Comparison of ENCODE assay signal across 8 cellular contexts in genomic region chr12:95790025-95790911, GRCh38. TPM values are rescaled to one million over a fixed set of nuclear protein-coding genes. Genes with fewer than 3 reads are reported as not detected.
DNase-seq lines count a peak whose midpoint lies in the region; ATAC-seq, FAIRE-seq and TF ChIP-seq lines count a peak whose summit lies in the region.

Gene NTN4, minus strand, starts transcription at chr12:95790764. Its CDS starts 455 bp downstream, at chr12:95790309.

- peaks cover 9% of the 10 kb centered on the region; the same call in 2 of the 3 replicates for H3K4me1 Mint-ChIP-seq in GM23338

- in situ Hi-C loops in brain microvascular endothelial cell (cut with HindIII; ENCODE audit: low pct_ligation_motif_present, low sequenced_read_pairs), result no loop called here

- H3K27ac ChIP-seq in GM23338 (ENCODE audit: low read depth), result no peak within 1 kb of the TSS
- H3K27ac ChIP-seq in brain microvascular endothelial cell, result peak within 1 kb of the TSS; percentile 80
- no peak within 1 kb of the TSS for H3K27ac ChIP-seq in iPS-20b (ENCODE audit: low read length)
- H3K27ac ChIP-seq in skin epidermis, result peak within 1 kb of the TSS in 18 of 21 experiments; percentile 11 to 90 (median 74)

- H4K20me1 ChIP-seq in GM23338 (replicated peaks; ENCODE audit: insufficient read depth), result no peaks in the 10 kb centered on the region

- no peaks in the 10 kb centered on the region for H3K36me3 Mint-ChIP-seq in GM23338 (ENCODE audit: low read depth)

- peak within 1 kb of the TSS; percentile 100 for H2AFZ ChIP-seq in GM23338

- peaks cover 24% of the 10 kb centered on the region for H3K4me1 ChIP-seq in GM23338 (ENCODE audit: insufficient read depth)
- no peaks in the 10 kb centered on the region; the same call in 1 of the 2 replicates for H3K4me1 ChIP-seq in iPS-20b (ENCODE audit: insufficient read depth, low read length)

- DNase-seq in COLO668 (lab: John Stamatoyannopoulos, UW; ENCODE audit: unreplicated experiment), result peak; percentile 66
- DNase-seq in GM23338 (ENCODE audit: low spot score), result peak; percentile 74
- DNase-seq in RCC 7860 (ENCODE audit: low spot score), result peak; percentile 7
- DNase-seq in brain microvascular endothelial cell, result peak; percentile 53
- DNase-seq in foreskin melanocyte, result no peak
- DNase-seq in NCI-H1694 treated with DMSO at 0.1 percent for 48 hours (lab: John Stamatoyannopoulos, UW), result no peak

- H3K4me2 ChIP-seq in GM23338, result peak within 1 kb of the TSS; percentile 99

- H3K4me3 ChIP-seq in GM23338 (peak within 1 kb of the TSS; percentile 92), brain microvascular endothelial cell (ENCODE audit: low read depth, low read length) (peak within 1 kb of the TSS; percentile 75), iPS-20b (ENCODE audit: low read length) (peak within 1 kb of the TSS; percentile 73), skin epidermis (peak within 1 kb of the TSS; percentile 50 to 81 (median 65))

- H3K9me3 ChIP-seq in iPS-20b (ENCODE audit: insufficient read depth, low read depth, low read length), result no peaks in the 10 kb centered on the region

- no peaks in the 10 kb centered on the region for H3K9me2 ChIP-seq in GM23338 (ENCODE audit: insufficient read depth)

- H3F3A ChIP-seq in GM23338 (replicated peaks; ENCODE audit: low read depth), result no peaks in the 10 kb centered on the region

- no peaks in the 10 kb centered on the region for H3K79me2 ChIP-seq in GM23338 (replicated peaks; ENCODE audit: insufficient read depth)

- H3K9ac ChIP-seq in iPS-20b (ENCODE audit: low read depth, low read length), result peak within 1 kb of the TSS; percentile 49; the same call in 1 of the 2 replicates

- no peak for FAIRE-seq in RCC 7860 (lab: Jason Lieb, UNC)

- H3K27me3 ChIP-seq in GM23338 (ENCODE audit: insufficient read depth) (peaks cover 70% of the 10 kb centered on the region), brain microvascular endothelial cell (replicated peaks) (no peaks in the 10 kb centered on the region), iPS-20b (ENCODE audit: insufficient read depth, low read length) (peaks cover 78% of the 10 kb centered on the region)

- no peaks in the 10 kb centered on the region for H3K9me3 Mint-ChIP-seq in GM23338

- peak; percentile 75 for ATAC-seq in GM23338

- H3K27ac Mint-ChIP-seq in GM23338, result no peak within 1 kb of the TSS

- H3K27me3 Mint-ChIP-seq in GM23338 (ENCODE audit: insufficient read depth, low read depth, poor library complexity), result peaks cover 44% of the 10 kb centered on the region

- H3K4me3 Mint-ChIP-seq in GM23338, result peak within 1 kb of the TSS; percentile 83

- H3K36me3 ChIP-seq in GM23338 (ENCODE audit: insufficient read depth) (no peaks in the 10 kb centered on the region), brain microvascular endothelial cell (replicated peaks) (no peaks in the 10 kb centered on the region), iPS-20b (ENCODE audit: insufficient read depth, low read depth, low read length) (no peaks in the 10 kb centered on the region)

- TF ChIP-seq CTCF in GM23338 (conservative IDR thresholded peaks at IDR 0.05; ENCODE audit: low read depth in 2 of 2) (no peak), brain microvascular endothelial cell (IDR thresholded peaks at IDR 0.05; ENCODE audit: low read depth, low read length, missing control alignments) (no peak)

TF ChIP-seq in GM23338, 12 proteins besides CTCF, POLR2A, EP300 and RAD21:
- TF ChIP-seq EZH2phosphoT487 (IDR thresholded peaks at IDR 0.05; ENCODE audit: unreplicated experiment) (no peak), ZNF462 (CRISPR knock-in tag; IDR thresholded peaks at IDR 0.05) (no peak), REST (IDR thresholded peaks at IDR 0.05; ENCODE audit: unreplicated experiment) (no peak), JUNB (IDR thresholded peaks at IDR 0.05; ENCODE audit: unreplicated experiment) (no peak), ZNF331 (CRISPR knock-in tag; IDR thresholded peaks at IDR 0.05; ENCODE audit: low read depth) (no peak), NANOG (IDR thresholded peaks at IDR 0.05; ENCODE audit: borderline replicate concordance) (no peak), STAT1 (IDR thresholded peaks at IDR 0.05; ENCODE audit: unreplicated experiment) (no peak), CREB1 (CRISPR knock-in tag; IDR thresholded peaks at IDR 0.05; ENCODE audit: low read depth) (peak; percentile 60; the same call in 1 of the 2 replicates)

RNA-seq across cellular contexts. Expression of gene NTN4, which starts in this region (rescaled TPM):
- total RNA-seq in GM23338 (2014; rRNA removed; shearing (Covaris generic)), result 3.3 and 3.8 TPM in 2 replicates
- 0.89 and 1.5 TPM in 2 replicates for polyA plus RNA-seq in GM23338 (2016; fragmentation: Nextera tagmentation; extraction: Ambion mirVana)

Comparison
In these comparisons a context has a peak if more than half of its experiments do, and no peak if none do; other contexts are left out.
1. DNase-seq: peak in COLO668 (single experiment), GM23338 (single experiment), RCC 7860 (single experiment) and brain microvascular endothelial cell (single experiment); none in foreskin melanocyte (single experiment) and NCI-H1694 treated with DMSO at 0.1 percent for 48 hours (single experiment).
2. H3K27ac ChIP-seq: peak in brain microvascular endothelial cell (single experiment) and skin epidermis (18 of 21); none in GM23338 (single experiment) and iPS-20b (single experiment).
3. Peak in every context shown above with its lines, with median percentiles within 50 percentile points of each other: H3K4me3 ChIP-seq.